8 cellular contexts compared by ENCODE assay signal in the genomic region with DNA sequence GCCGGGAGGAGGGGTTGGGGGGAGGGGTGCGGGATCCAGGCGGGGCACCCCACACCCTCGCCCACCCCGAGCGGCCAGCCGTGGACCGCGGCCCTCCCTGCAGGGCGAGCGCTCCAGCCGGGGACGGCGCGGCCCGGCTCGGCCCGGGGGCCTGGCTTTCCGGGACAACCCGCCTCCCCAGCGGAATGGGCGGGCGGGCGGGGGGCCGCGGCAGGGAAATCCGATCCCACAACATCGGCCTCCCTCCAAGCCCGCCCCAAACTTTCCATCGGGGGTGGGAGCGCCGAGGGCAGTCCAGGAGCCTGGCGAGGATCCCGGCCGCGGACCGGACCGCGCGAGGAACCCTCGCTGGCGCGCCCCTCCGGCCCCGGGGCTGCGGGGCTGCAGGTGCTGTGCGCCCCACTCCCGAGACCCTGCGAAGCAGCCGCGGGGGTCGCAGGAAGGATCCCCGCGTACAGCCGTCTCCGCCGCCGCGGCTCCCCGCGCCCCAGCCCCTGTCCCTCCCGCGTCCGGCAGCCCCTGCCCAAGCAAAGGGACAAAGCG. TPM values are rescaled to one million over a fixed set of nuclear protein-coding genes. Genes with fewer than 3 reads are reported as not detected.
DNase-seq lines count a peak whose midpoint lies in the region; ATAC-seq and TF ChIP-seq lines count a peak whose summit lies in the region.

No MANE protein-coding gene starts in this region.

- peak overlapping the region; percentile 85 for H2AFZ ChIP-seq in GM23248

- no peaks in the 10 kb centered on the region for H3K9me3 ChIP-seq in BLaER1 treated with 17β-estradiol and CSF1 and Interleukin-3, amounts not matched to agents 10 nM and 100 nM (replicated peaks in 1 of 11)
- H3K9me3 ChIP-seq in GM23248 (ENCODE audit: low read depth) (no peaks in the 10 kb centered on the region), endodermal cell (ENCODE audit: control insufficient read depth, low read length) (no peaks in the 10 kb centered on the region), tibial artery (no peaks in the 10 kb centered on the region)

- intact Hi-C loops in tibial artery (cut with DNase I; ENCODE audit: low total_unique reads) = loop anchor here (1.0 to 5.0 kb wide), 2 partner anchors 38 to 332 kb away; partner anchors contain the start of gene ARID5A

- H3K36me3 ChIP-seq in BLaER1 treated with 17β-estradiol and CSF1 and Interleukin-3, amounts not matched to agents 10 nM and 100 nM = peaks cover 15 to 32% (median 20%) of the 10 kb centered on the region in 11 experiments
- H3K36me3 ChIP-seq in GM23248 (ENCODE audit: low read depth) = no peaks in the 10 kb centered on the region
- H3K36me3 ChIP-seq in endodermal cell (ENCODE audit: control insufficient read depth, insufficient read depth, low read length) = peaks cover 33% of the 10 kb centered on the region
- H3K36me3 ChIP-seq in tibial artery = peaks cover 15 to 35% (median 26%) of the 10 kb centered on the region in 3 donors

- peaks cover 23% of the 10 kb centered on the region for H3K36me3 Mint-ChIP-seq in endodermal cell (ENCODE audit: low read depth)

- peaks cover 63 to 74% (median 65%) of the 10 kb centered on the region in 10 experiments for H3K4me1 ChIP-seq in BLaER1 treated with 17β-estradiol and CSF1 and Interleukin-3, amounts not matched to agents 10 nM and 100 nM
- peaks cover 15% of the 10 kb centered on the region for H3K4me1 ChIP-seq in GM23248 (ENCODE audit: insufficient read depth)
- peaks cover 16% of the 10 kb centered on the region for H3K4me1 ChIP-seq in endodermal cell (ENCODE audit: control insufficient read depth, insufficient read depth, low read length)
- peaks cover 0 to 71% (median 50%) of the 10 kb centered on the region in 4 donors for H3K4me1 ChIP-seq in tibial artery

- no peaks in the 10 kb centered on the region for H3F3A ChIP-seq in GM23248 (ENCODE audit: insufficient read depth)

- peak; percentile 79 for DNase-seq in GM23248
- peak; percentile 61 for DNase-seq in RKO (ENCODE audit: low spot score)
- DNase-seq in endodermal cell = peak; percentile 83
- peak; percentile 50 for DNase-seq in medulla oblongata (ENCODE audit: extremely low spot score)
- DNase-seq in tibial artery = peak; percentile 81 to 95
- no peak for DNase-seq in CD1c-positive myeloid dendritic cell (ENCODE audit: extremely low spot score)

- peak; percentile 8 for TF ChIP-seq CTCF in endodermal cell (conservative IDR thresholded peaks at IDR 0.05)
- TF ChIP-seq CTCF in tibial artery (IDR thresholded peaks at IDR 0.05) = no peak

- H3K4me1 Mint-ChIP-seq in endodermal cell = peaks cover 35% of the 10 kb centered on the region

- 1% methylated on average over 33 to 36 of the region's 65 CpGs for WGBS in GM23248 (ENCODE audit: low coverage in 1 of 2, low lambda C conversion rate in 2 of 2, missing lambda C conversion rate in 2 of 2), 2 experiments
- 0% methylated on average over 26 to 63 of the region's 65 CpGs for WGBS in endodermal cell (ENCODE audit: insufficient coverage in 1 of 2, insufficient read length in 1 of 2), 2 experiments

- peaks cover 35% of the 10 kb centered on the region for H3K79me2 ChIP-seq in GM23248 (ENCODE audit: insufficient read depth)

- in situ Hi-C loops in GM23248 (cut with MboI) = loop anchor here (25.0 kb wide), 1 partner anchor 243 kb away; the partner anchor contains the start of gene ANKRD36

- peak overlapping the region; percentile 73 to 96 (median 92) for H3K4me3 ChIP-seq in BLaER1 treated with 17β-estradiol and CSF1 and Interleukin-3, amounts not matched to agents 10 nM and 100 nM
- H3K4me3 ChIP-seq in GM23248 (peak overlapping the region; percentile 86), endodermal cell (ENCODE audit: low read length) (peak overlapping the region; percentile 93), tibial artery (peak overlapping the region; percentile 97 to 98)

- H3K4me2 ChIP-seq in BLaER1 treated with 17β-estradiol and CSF1 and Interleukin-3, amounts not matched to agents 10 nM and 100 nM = peak overlapping the region; percentile 92 to 100 (median 99)
- H3K4me2 ChIP-seq in GM23248 (ENCODE audit: unreplicated experiment) = peak overlapping the region; percentile 99

- H3K27me3 Mint-ChIP-seq in endodermal cell (ENCODE audit: insufficient read depth) = no peaks in the 10 kb centered on the region

- H3K9me2 ChIP-seq in GM23248 (ENCODE audit: insufficient read depth) = no peaks in the 10 kb centered on the region

- ATAC-seq in HG02840 (IDR thresholded peaks at IDR 0.05; ENCODE audit: low FRiP score, unreplicated experiment) = no peak

- peak overlapping the region; percentile 90 to 99 (median 93) for H3K9ac ChIP-seq in BLaER1 treated with 17β-estradiol and CSF1 and Interleukin-3, amounts not matched to agents 10 nM and 100 nM
- H3K9ac ChIP-seq in GM23248 = peak overlapping the region; percentile 95
- H3K9ac ChIP-seq in endodermal cell (ENCODE audit: extremely low read depth, low read length, poor library complexity, severe bottlenecking) = peak overlapping the region; percentile 96

- H3K27ac ChIP-seq in BLaER1 treated with 17β-estradiol and CSF1 and Interleukin-3, amounts not matched to agents 10 nM and 100 nM = peak overlapping the region; percentile 85 to 99 (median 96); a peak in 21 of 22 replicates
- peak overlapping the region; percentile 75 for H3K27ac ChIP-seq in GM23248
- H3K27ac ChIP-seq in endodermal cell (ENCODE audit: low read depth, low read length) = peak overlapping the region; percentile 98
- peak overlapping the region; percentile 98 to 100 for H3K27ac ChIP-seq in tibial artery

- no peak overlapping the region for H3K27ac Mint-ChIP-seq in endodermal cell

- H3K4me3 Mint-ChIP-seq in endodermal cell = peak overlapping the region; percentile 83

- H3K27me3 ChIP-seq in BLaER1 treated with 17β-estradiol and CSF1 and Interleukin-3, amounts not matched to agents 10 nM and 100 nM = peaks cover 0 to 19% (median 0%) of the 10 kb centered on the region in 11 experiments; a peak in 8 of 22 replicates
- H3K27me3 ChIP-seq in GM23248 (replicated peaks; ENCODE audit: insufficient read depth) (no peaks in the 10 kb centered on the region), endodermal cell (ENCODE audit: control insufficient read depth, insufficient read depth, low read length, poor library complexity, severe bottlenecking) (no peaks in the 10 kb centered on the region), tibial artery (no peaks in the 10 kb centered on the region)

- peaks cover 22 to 60% (median 33%) of the 10 kb centered on the region in 11 experiments; a peak in 21 of 22 replicates for H4K20me1 ChIP-seq in BLaER1 treated with 17β-estradiol and CSF1 and Interleukin-3, amounts not matched to agents 10 nM and 100 nM
- H4K20me1 ChIP-seq in GM23248 (ENCODE audit: insufficient read depth) = no peaks in the 10 kb centered on the region

- H3K9me3 Mint-ChIP-seq in endodermal cell = no peaks in the 10 kb centered on the region

RNA-seq across cellular contexts. Expression of gene SEMA4C, which starts 0.5 kb away (rescaled TPM):
- 21.0 and 24.3 TPM in 2 replicates for total RNA-seq in GM23248 (2014; rRNA removed; shearing (Covaris generic))
- polyA plus RNA-seq in GM23248 (2016; fragmentation: Nextera tagmentation; extraction: Ambion mirVana) = 5.1 and 5.5 TPM in 2 replicates
- total RNA-seq in endodermal cell = 10 to 100 TPM; 82.5 to 92.1 TPM
- 76.4 TPM for polyA plus RNA-seq in endodermal cell (2013, experiment 1 of 2)
- polyA plus RNA-seq in endodermal cell (2013, experiment 2 of 2) = 67.9 TPM

RNA-seq across cellular contexts. Expression of gene ANKRD39, which starts 11.5 kb away (rescaled TPM):
- total RNA-seq in GM23248 (2014; rRNA removed; shearing (Covaris generic)) = 5.3 and 10.9 TPM in 2 replicates
- polyA plus RNA-seq in GM23248 (2016; fragmentation: Nextera tagmentation; extraction: Ambion mirVana) = 12.3 and 14.4 TPM in 2 replicates
- total RNA-seq in endodermal cell = 10 to 100 TPM; 14.6 to 16.7 TPM
- 13.0 TPM for polyA plus RNA-seq in endodermal cell (2013, experiment 1 of 2)
- polyA plus RNA-seq in endodermal cell (2013, experiment 2 of 2) = 14.1 TPM

RNA-seq across cellular contexts. Expression of gene ANKRD23, which starts 25.5 kb away (rescaled TPM):
- 0.76 and 1.1 TPM in 2 replicates for total RNA-seq in GM23248 (2014; rRNA removed; shearing (Covaris generic))
- polyA plus RNA-seq in GM23248 (2016; fragmentation: Nextera tagmentation; extraction: Ambion mirVana) = 0.95 and 1.4 TPM in 2 replicates
- 1 to 10 TPM; 2.6 to 3.6 TPM for total RNA-seq in endodermal cell
- polyA plus RNA-seq in endodermal cell (2013, experiment 1 of 2) = 3.5 TPM
- 2.6 TPM for polyA plus RNA-seq in endodermal cell (2013, experiment 2 of 2)

RNA-seq across cellular contexts. Expression of gene CNNM3, which starts 53.3 kb away (rescaled TPM):
- total RNA-seq in GM23248 (2014; rRNA removed; shearing (Covaris generic)) = 5.0 and 5.2 TPM in 2 replicates
- polyA plus RNA-seq in GM23248 (2016; fragmentation: Nextera tagmentation; extraction: Ambion mirVana) = 0.94 and 0.98 TPM in 2 replicates
- total RNA-seq in endodermal cell = 10 to 100 TPM; 33.1 to 34.8 TPM
- polyA plus RNA-seq in endodermal cell (2013, experiment 1 of 2) = 16.5 TPM
- polyA plus RNA-seq in endodermal cell (2013, experiment 2 of 2) = 14.9 TPM
